Comparison of ENCODE assay signal across 1 cellular context in genomic region chr12:121776190-121777098, GRCh38.
A peak's percentile ranks its signal among the peaks of the same experiment; 100 is the strongest.
TF ChIP-seq lines count a peak whose summit lies in the region.

No MANE protein-coding gene starts in this region.

TF ChIP-seq in HepG2, 621 proteins besides CTCF, POLR2A, EP300 and RAD21 (continued from another document):
- TF ChIP-seq GRHL1 (CRISPR knock-in tag; conservative IDR thresholded peaks at IDR 0.05) (no peak), ZBTB33 (CRISPR knock-in tag; IDR thresholded peaks at IDR 0.05) (peak; percentile 24; the same call in 1 of the 2 replicates), ZNF775 (CRISPR knock-in tag; IDR thresholded peaks at IDR 0.05; ENCODE audit: borderline replicate concordance) (no peak), KDM2A (CRISPR knock-in tag; IDR thresholded peaks at IDR 0.05; ENCODE audit: borderline replicate concordance, low read depth) (peak; percentile 59), ZBTB38 (CRISPR knock-in tag; IDR thresholded peaks at IDR 0.05) (no peak), ZNF747 (CRISPR knock-in tag; IDR thresholded peaks at IDR 0.05; ENCODE audit: borderline replicate concordance) (peak; percentile 54; the same call in 1 of the 2 replicates), TEAD3 (CRISPR knock-in tag; optimal IDR thresholded peaks at IDR 0.05; ENCODE audit: borderline replicate concordance) (peak; percentile 35), RXRB (CRISPR knock-in tag; IDR thresholded peaks at IDR 0.05; ENCODE audit: borderline replicate concordance) (peak; percentile 47; the same call in 1 of the 2 replicates), XRCC5 (optimal IDR thresholded peaks at IDR 0.05; ENCODE audit: low read length) (peak; percentile 62), SALL1 (CRISPR knock-in tag; IDR thresholded peaks at IDR 0.05) (peak; percentile 51), ZBTB7A (CRISPR knock-in tag; IDR thresholded peaks at IDR 0.05) (peak; percentile 48; the same call in 1 of the 2 replicates), FOSL1 (CRISPR knock-in tag; IDR thresholded peaks at IDR 0.05; ENCODE audit: borderline replicate concordance) (no peak), ZNF501 (CRISPR knock-in tag; IDR thresholded peaks at IDR 0.05) (peak; percentile 68; the same call in 1 of the 2 replicates), MYC (CRISPR knock-in tag; IDR thresholded peaks at IDR 0.05; ENCODE audit: borderline replicate concordance) (peak; percentile 22; the same call in 1 of the 2 replicates), FOXA3 (CRISPR knock-in tag; IDR thresholded peaks at IDR 0.05) (no peak), TBX2 (CRISPR knock-in tag; IDR thresholded peaks at IDR 0.05; ENCODE audit: borderline replicate concordance) (0 out of 2 replicates have a peak, but pooled peaks have one; percentile 26), ZNF772 (CRISPR knock-in tag; IDR thresholded peaks at IDR 0.05) (0 out of 2 replicates have a peak, but pooled peaks have one; percentile 13), AGO1 (IDR thresholded peaks at IDR 0.05; ENCODE audit: low read depth, low read length, poor library complexity, severe bottlenecking) (peak; percentile 96), ZFX (CRISPR knock-in tag; IDR thresholded peaks at IDR 0.05; ENCODE audit: low read depth) (peak; percentile 31; the same call in 1 of the 2 replicates), CBX5 (CRISPR knock-in tag; IDR thresholded peaks at IDR 0.05; ENCODE audit: borderline replicate concordance) (peak; percentile 35; the same call in 1 of the 2 replicates), ZNF451 (CRISPR knock-in tag; IDR thresholded peaks at IDR 0.05) (0 out of 2 replicates have a peak, but pooled peaks have one; percentile 35)
- TF ChIP-seq, protein P1, sequence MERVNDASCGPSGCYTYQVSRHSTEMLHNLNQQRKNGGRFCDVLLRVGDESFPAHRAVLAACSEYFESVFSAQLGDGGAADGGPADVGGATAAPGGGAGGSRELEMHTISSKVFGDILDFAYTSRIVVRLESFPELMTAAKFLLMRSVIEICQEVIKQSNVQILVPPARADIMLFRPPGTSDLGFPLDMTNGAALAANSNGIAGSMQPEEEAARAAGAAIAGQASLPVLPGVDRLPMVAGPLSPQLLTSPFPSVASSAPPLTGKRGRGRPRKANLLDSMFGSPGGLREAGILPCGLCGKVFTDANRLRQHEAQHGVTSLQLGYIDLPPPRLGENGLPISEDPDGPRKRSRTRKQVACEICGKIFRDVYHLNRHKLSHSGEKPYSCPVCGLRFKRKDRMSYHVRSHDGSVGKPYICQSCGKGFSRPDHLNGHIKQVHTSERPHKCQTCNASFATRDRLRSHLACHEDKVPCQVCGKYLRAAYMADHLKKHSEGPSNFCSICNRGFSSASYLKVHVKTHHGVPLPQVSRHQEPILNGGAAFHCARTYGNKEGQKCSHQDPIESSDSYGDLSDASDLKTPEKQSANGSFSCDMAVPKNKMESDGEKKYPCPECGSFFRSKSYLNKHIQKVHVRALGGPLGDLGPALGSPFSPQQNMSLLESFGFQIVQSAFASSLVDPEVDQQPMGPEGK (CRISPR knock-in tag; IDR thresholded peaks at IDR 0.05) = peak; percentile 65; the same call in 1 of the 2 replicates
- TF ChIP-seq, protein P2, sequence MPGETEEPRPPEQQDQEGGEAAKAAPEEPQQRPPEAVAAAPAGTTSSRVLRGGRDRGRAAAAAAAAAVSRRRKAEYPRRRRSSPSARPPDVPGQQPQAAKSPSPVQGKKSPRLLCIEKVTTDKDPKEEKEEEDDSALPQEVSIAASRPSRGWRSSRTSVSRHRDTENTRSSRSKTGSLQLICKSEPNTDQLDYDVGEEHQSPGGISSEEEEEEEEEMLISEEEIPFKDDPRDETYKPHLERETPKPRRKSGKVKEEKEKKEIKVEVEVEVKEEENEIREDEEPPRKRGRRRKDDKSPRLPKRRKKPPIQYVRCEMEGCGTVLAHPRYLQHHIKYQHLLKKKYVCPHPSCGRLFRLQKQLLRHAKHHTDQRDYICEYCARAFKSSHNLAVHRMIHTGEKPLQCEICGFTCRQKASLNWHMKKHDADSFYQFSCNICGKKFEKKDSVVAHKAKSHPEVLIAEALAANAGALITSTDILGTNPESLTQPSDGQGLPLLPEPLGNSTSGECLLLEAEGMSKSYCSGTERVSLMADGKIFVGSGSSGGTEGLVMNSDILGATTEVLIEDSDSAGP (CRISPR knock-in tag; IDR thresholded peaks at IDR 0.05; ENCODE audit: borderline replicate concordance) = 0 out of 2 replicates have a peak, but pooled peaks have one; percentile 29
- TF ChIP-seq, protein P3, sequence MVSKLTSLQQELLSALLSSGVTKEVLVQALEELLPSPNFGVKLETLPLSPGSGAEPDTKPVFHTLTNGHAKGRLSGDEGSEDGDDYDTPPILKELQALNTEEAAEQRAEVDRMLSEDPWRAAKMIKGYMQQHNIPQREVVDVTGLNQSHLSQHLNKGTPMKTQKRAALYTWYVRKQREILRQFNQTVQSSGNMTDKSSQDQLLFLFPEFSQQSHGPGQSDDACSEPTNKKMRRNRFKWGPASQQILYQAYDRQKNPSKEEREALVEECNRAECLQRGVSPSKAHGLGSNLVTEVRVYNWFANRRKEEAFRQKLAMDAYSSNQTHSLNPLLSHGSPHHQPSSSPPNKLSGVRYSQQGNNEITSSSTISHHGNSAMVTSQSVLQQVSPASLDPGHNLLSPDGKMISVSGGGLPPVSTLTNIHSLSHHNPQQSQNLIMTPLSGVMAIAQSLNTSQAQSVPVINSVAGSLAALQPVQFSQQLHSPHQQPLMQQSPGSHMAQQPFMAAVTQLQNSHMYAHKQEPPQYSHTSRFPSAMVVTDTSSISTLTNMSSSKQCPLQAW (CRISPR knock-in tag; IDR thresholded peaks at IDR 0.05) = peak; percentile 70; the same call in 1 of the 2 replicates
TF ChIP-seq in HepG2: peak in this region for 40.
